Comparison of ENCODE assay signal across 16 cellular contexts in genomic region chr10:29285624-29286051, GRCh38. TPM values are rescaled to one million over a fixed set of nuclear protein-coding genes. Genes with fewer than 3 reads are reported as not detected.
DNase-seq lines count a peak whose midpoint lies in the region; ATAC-seq, FAIRE-seq and TF ChIP-seq lines count a peak whose summit lies in the region.
"Had no signal": no experiment of that assay in that cellular context is flagged by ENCODE, and none has a peak within 500 bp of the region (broad histone marks: within the 10 kb centered on the region; RNA-seq: fewer than 3 reads in every experiment).

No MANE protein-coding gene starts in this region.

- H4K20me1 ChIP-seq in H9 (ENCODE audit: control insufficient read depth, insufficient read depth, insufficient read length): no peaks in the 10 kb centered on the region

- no peaks in the 10 kb centered on the region for H3K23me2 ChIP-seq in H9 (ENCODE audit: insufficient read length, low read depth, low read length, poor library complexity, severe bottlenecking)

- H2BK20ac ChIP-seq in H9 (ENCODE audit: low read depth, low read length, poor library complexity, severe bottlenecking): no peak overlapping the region

- H3K14ac ChIP-seq in H9 (ENCODE audit: insufficient read depth, low read length): no peak overlapping the region

- no peak overlapping the region for H4K8ac ChIP-seq in H9 (replicated peaks; ENCODE audit: insufficient read length, low read depth, low read length)

- ATAC-seq in GM19467 (IDR thresholded peaks at IDR 0.05; ENCODE audit: unreplicated experiment) (peak; percentile 59), HG02870 (IDR thresholded peaks at IDR 0.05; ENCODE audit: unreplicated experiment) (peak; percentile 99), HG03521 (IDR thresholded peaks at IDR 0.05; ENCODE audit: unreplicated experiment) (peak; percentile 90)

- H3K27ac ChIP-seq in H9 (ENCODE audit: insufficient read length, low read depth, low read length): no peak overlapping the region

- H2BK120ac ChIP-seq in H9 (ENCODE audit: low read depth, low read length, poor library complexity, severe bottlenecking): no peak overlapping the region

- H3T11ph ChIP-seq in H9 (ENCODE audit: low read length): no peak overlapping the region

- no peaks in the 10 kb centered on the region for H3K9me3 ChIP-seq in H9 (ENCODE audit: control insufficient read depth, low read depth, low read length)

- H3K4me1 Mint-ChIP-seq in H9: no peaks in the 10 kb centered on the region; a peak in 1 of 4 replicates

- no peaks in the 10 kb centered on the region for H3K79me1 ChIP-seq in H9 (ENCODE audit: insufficient read depth, low read depth, low read length, poor library complexity, severe bottlenecking)

- DNase-seq in GM18507 (ENCODE audit: extremely low spot score, insufficient read length, low read depth) (no peak), H9 (no peak), urothelium cell line (ENCODE audit: low spot score) (no peak), anterior cingulate cortex (lab: John Stamatoyannopoulos, UW) (no peak)
- no peak for DNase-seq in activated effector memory CD4-positive, alpha-beta T cell treated with anti-CD3 and anti-CD28 coated beads, Interleukin-2, amount 50 U/mL, for 16 hours
- DNase-seq: activated CD4-positive, alpha-beta T cell treated with anti-CD3 and anti-CD28 coated beads for 4 hours; IMR-90; NCI-H1694 treated with DMSO at 0.1 percent for 48 hours; NK-92 treated with Interleukin-12 subunit alpha and Interleukin-12 subunit beta, amount 100 ng/mL, for 24 hours; SW 1271 had no signal

- H3K56ac ChIP-seq in H9 (ENCODE audit: insufficient read length, low read depth, low read length): no peak overlapping the region

- no peak overlapping the region for H2BK15ac ChIP-seq in H9 (ENCODE audit: low read depth, low read length)

- no peak overlapping the region for H3K27ac Mint-ChIP-seq in H9

- no peak overlapping the region for H4K91ac ChIP-seq in H9 (ENCODE audit: insufficient read length, low read depth, low read length)

- H3K4me3 Mint-ChIP-seq in H9: no peak overlapping the region

- H3K9ac ChIP-seq in H9 (ENCODE audit: extremely low read depth, insufficient read length, low read length): no peak overlapping the region

- peak; percentile 69 for FAIRE-seq in GM18507 (lab: Jason Lieb, UNC)
- FAIRE-seq in urothelium cell line (lab: Jason Lieb, UNC): no peak
- FAIRE-seq: H54 had no signal

- H3K27me3 ChIP-seq in H9 (ENCODE audit: insufficient read depth, low read length): no peaks in the 10 kb centered on the region

- no peaks in the 10 kb centered on the region for H3K4me1 ChIP-seq in H9 (ENCODE audit: insufficient read depth, low read length)

- no peak overlapping the region for H2AFZ ChIP-seq in H9 (ENCODE audit: low read length)

- H3K23ac ChIP-seq in H9 (ENCODE audit: insufficient read length, low read depth, low read length): no peak overlapping the region

- no peaks in the 10 kb centered on the region for H3K79me2 ChIP-seq in H9 (ENCODE audit: insufficient read depth, low read length)

- H3K36me3 Mint-ChIP-seq in H9 (ENCODE audit: insufficient read depth in 1 of 3, low read depth in 3 of 3): no peaks in the 10 kb centered on the region; a peak in 1 of 7 replicates

- H3K18ac ChIP-seq in H9 (ENCODE audit: insufficient read length, low read depth, low read length): no peak overlapping the region

- TF ChIP-seq CTCF in H9 (conservative IDR thresholded peaks at IDR 0.05): no peak

- H3K27me3 Mint-ChIP-seq in H9 (ENCODE audit: low read depth): no peaks in the 10 kb centered on the region

- H3K4me2 ChIP-seq in H9 (ENCODE audit: insufficient read depth, insufficient read length, low read length): no peak overlapping the region

- H4K5ac ChIP-seq in H9 (ENCODE audit: insufficient read length, low read depth, low read length): no peak overlapping the region

- no peak overlapping the region for H2BK12ac ChIP-seq in H9 (ENCODE audit: insufficient read length, low read depth, low read length)

- no peaks in the 10 kb centered on the region for H3K9me3 Mint-ChIP-seq in H9

- no peak overlapping the region for H3K4ac ChIP-seq in H9 (ENCODE audit: low read depth, low read length)

- H2BK5ac ChIP-seq in H9 (ENCODE audit: insufficient read length, low read length): no peak overlapping the region

- WGBS in H9 (ENCODE audit: extremely low coverage, insufficient read length, low lambda C conversion rate): no CpG with 5 or more reads among the region's 4 CpGs

- H2AK5ac ChIP-seq in H9 (ENCODE audit: insufficient read length, low read length): no peak overlapping the region

RNA-seq across cellular contexts. Expression of gene LYZL1, which starts 3.2 kb away (rescaled TPM):
- total RNA-seq in H9 (2021): not detected in 2 replicates
- total RNA-seq: IMR-90, lower leg skin, omental fat pad had no signal
